8 cellular contexts compared by ENCODE assay signal in the genomic region with DNA sequence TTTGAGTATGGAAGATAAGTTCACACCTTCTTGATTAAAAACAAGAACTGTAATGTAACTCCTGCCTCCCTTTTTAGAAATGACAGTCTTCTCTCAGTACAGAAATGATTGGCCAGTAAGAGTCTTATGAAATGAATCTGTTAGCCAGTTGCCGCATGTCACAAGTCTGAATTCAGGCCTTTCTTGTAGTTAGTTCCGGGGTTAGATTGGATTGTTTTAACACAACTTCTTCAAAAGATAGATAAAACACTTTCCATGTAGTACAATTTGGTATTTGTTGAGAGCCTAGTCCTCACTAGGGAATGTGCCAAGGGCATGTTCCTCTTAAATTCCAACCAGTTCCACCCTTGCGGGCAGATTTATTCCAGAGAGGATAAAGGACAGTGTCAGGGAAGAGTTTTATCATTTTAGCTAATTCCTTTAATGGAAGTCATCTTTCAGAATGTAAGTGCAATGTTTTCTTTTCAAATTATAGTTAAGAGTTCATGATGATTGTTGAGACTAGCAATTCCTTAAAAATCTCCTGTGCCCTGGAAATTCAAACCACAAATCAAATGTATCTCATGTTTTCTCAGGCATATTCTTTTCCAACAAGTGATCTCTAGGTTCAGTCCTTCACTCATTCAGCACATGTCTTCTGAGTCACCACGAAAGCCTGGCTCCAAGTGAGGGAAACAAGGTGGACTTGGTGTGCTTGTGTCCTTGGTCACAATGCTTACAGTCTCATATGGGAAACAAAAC. TPM values are rescaled to one million over a fixed set of nuclear protein-coding genes. Genes with fewer than 3 reads are reported as not detected.
DNase-seq lines count a peak whose midpoint lies in the region; ATAC-seq and TF ChIP-seq lines count a peak whose summit lies in the region.

No MANE protein-coding gene starts in this region.

- CTCF ChIA-PET in Panc1 (lab: Charles Lee) = no interaction called here

- H3K27me3 ChIP-seq in Panc1 (ENCODE audit: control insufficient read depth, insufficient read depth, low read length) = no peaks in the 10 kb centered on the region

- H3K4me3 ChIP-seq in HFF-Myc (replicated peaks; ENCODE audit: low read depth, low read length) = no peak overlapping the region
- H3K4me3 ChIP-seq in Panc1 (ENCODE audit: low read depth in 2 of 2, low read length in 2 of 2) = no peak overlapping the region

- peak overlapping the region; percentile 30 for H3K27ac ChIP-seq in Panc1 (ENCODE audit: low read length)

- intact Hi-C loops in Panc1 (cut with micrococcal nuclease; ENCODE audit: unreplicated experiment) = no loop called here

- H3K9me3 ChIP-seq in Panc1 (ENCODE audit: control insufficient read depth, insufficient read depth, low read depth, low read length) = no peaks in the 10 kb centered on the region

- ATAC-seq in GM18520 (IDR thresholded peaks at IDR 0.05; ENCODE audit: unreplicated experiment) (peak; percentile 40), Panc1 (no peak)

- in situ Hi-C loops in Panc1 (cut with HindIII; ENCODE audit: low pct_unique_long_range_greater_than_20kb, low sequenced_read_pairs) = no loop called here

- peaks cover 3% of the 10 kb centered on the region for H3K36me3 ChIP-seq in Panc1 (ENCODE audit: control insufficient read depth, insufficient read depth, low read length)

- no TSS peak for BruUV-seq in Panc1 (replicated peaks; lab: Mats Ljungman, UMichigan)

- TF ChIP-seq CTCF in HFF-Myc (IDR thresholded peaks at IDR 0.05; ENCODE audit: low read depth, low read length, missing control alignments) = no peak
- no peak for TF ChIP-seq CTCF in Panc1 (IDR thresholded peaks at IDR 0.05)

- POLR2A ChIA-PET in Panc1 (lab: Charles Lee) = no interaction called here

- DNase-seq in HFF-Myc (ENCODE audit: extremely low read depth, low read depth) (peak; percentile 59), Panc1 (ENCODE audit: low read depth, low spot score) (no peak), iris pigment epithelial cell (ENCODE audit: low read depth) (peak; percentile 90), NCI-H1105 (lab: John Stamatoyannopoulos, UW) (no peak), iPS-NIHi11 (ENCODE audit: low spot score) (no peak), medulla oblongata (ENCODE audit: extremely low spot score) (no peak), DMS79 (lab: John Stamatoyannopoulos, UW) (no peak)

- H3K4me1 ChIP-seq in Panc1 (ENCODE audit: control insufficient read depth, insufficient read depth, low read length) = peaks cover 31% of the 10 kb centered on the region

RNA-seq across cellular contexts. Expression of a gene that starts 4.1 kb away (rescaled TPM):
- 32.6 TPM for total RNA-seq in Panc1 (2021; ENCODE audit: unreplicated experiment)
- polyA plus RNA-seq in Panc1 (2012; ENCODE audit: insufficient read length) = 13.2 TPM

Comparison
In these comparisons a context has a peak if more than half of its experiments do, and no peak if none do; other contexts are left out.
1. DNase-seq: peak in HFF-Myc (single experiment) and iris pigment epithelial cell (single experiment); none in Panc1 (single experiment), NCI-H1105 (single experiment), iPS-NIHi11 (single experiment), medulla oblongata (single experiment) and DMS79 (single experiment).